Comparison of ENCODE assay signal across 1 cellular context in genomic region chr4:499563-499962, GRCh38.
TF ChIP-seq lines count a peak whose summit lies in the region.

No MANE protein-coding gene starts in this region.

TF ChIP-seq in H1, 55 proteins besides CTCF, POLR2A, EP300 and RAD21 (continued from another document):
- TF ChIP-seq FOSL1 (IDR thresholded peaks at IDR 0.05; ENCODE audit: insufficient read depth, low read depth, low read length) (no peak), SRF (IDR thresholded peaks at IDR 0.05; ENCODE audit: low read depth, low read length) (no peak), CBX5 (IDR thresholded peaks at IDR 0.05; ENCODE audit: low read depth, low read length) (no peak), GTF2F1 (IDR thresholded peaks at IDR 0.05; ENCODE audit: borderline replicate concordance, low read depth, low read length) (no peak), CBX8 (IDR thresholded peaks at IDR 0.05; ENCODE audit: borderline replicate concordance, low read depth, low read length) (no peak), JUND (IDR thresholded peaks at IDR 0.05; ENCODE audit: low read length) (no peak)
